Comparison of ENCODE assay signal across 14 cellular contexts in the genomic region with DNA sequence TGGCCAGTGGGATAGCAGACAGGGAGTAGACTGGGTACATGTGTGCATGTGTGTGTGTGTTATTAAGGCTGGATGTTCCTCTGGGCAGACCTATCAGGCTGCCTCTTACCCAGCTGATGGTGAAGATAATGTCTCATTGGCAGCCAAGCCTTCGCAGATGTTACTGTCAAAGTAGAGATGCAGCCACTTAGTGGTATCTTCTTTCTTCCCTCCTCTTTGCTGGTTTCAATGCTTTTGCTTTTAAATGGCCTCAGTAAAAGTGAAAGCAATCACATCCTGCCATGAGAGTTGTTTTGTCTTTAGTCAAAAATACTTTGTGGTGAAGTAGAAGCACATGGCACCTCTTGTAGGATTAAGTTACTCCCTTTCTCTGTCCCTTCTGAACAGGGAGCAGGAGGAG. TPM values are rescaled to one million over a fixed set of nuclear protein-coding genes. Genes with fewer than 3 reads are reported as not detected.
A peak's percentile ranks its signal among the peaks of the same experiment; 100 is the strongest.
DNase-seq lines count a peak whose midpoint lies in the region; ATAC-seq lines count a peak whose summit lies in the region.
"Had no signal": no experiment of that assay in that cellular context is flagged by ENCODE, and none has a peak within 500 bp of the region (broad histone marks: within the 10 kb centered on the region; RNA-seq: fewer than 3 reads in every experiment).

No MANE protein-coding gene starts in this region.

- H3K27me3 ChIP-seq in aorta (ENCODE audit: control insufficient read depth in 1 of 2, insufficient read depth in 2 of 2, low read length in 1 of 2), result no peaks in the 10 kb centered on the region
- H3K27me3 ChIP-seq: body of pancreas, sigmoid colon, SJCRH30, uterus had no signal

- no peaks in the 10 kb centered on the region for H3K9me3 ChIP-seq in aorta (ENCODE audit: control insufficient read depth, low read length)
- H3K9me3 ChIP-seq: body of pancreas, sigmoid colon, SJCRH30, uterus had no signal

- intact Hi-C loops in Right ventricle myocardium superior (cut with DNase I) (no loop called here), aorta (cut with DNase I) (no loop called here)

- no peaks in the 10 kb centered on the region for H3K36me3 ChIP-seq in aorta (ENCODE audit: control insufficient read depth in 1 of 2, insufficient read depth in 2 of 2, low read length in 1 of 2)
- H3K36me3 ChIP-seq: sigmoid colon, SJCRH30, uterus had no signal

- no peak for DNase-seq in activated CD4-positive, CD25-positive, alpha-beta regulatory T cell treated with anti-CD3 and anti-CD28 coated beads, Interleukin-2, amount 50 U/mL, for 72 hours
- DNase-seq in fibroblast of peridontal ligament (ENCODE audit: extremely low read depth) (peak; percentile 43), Right ventricle myocardium superior (no peak), NCI-H526 (lab: John Stamatoyannopoulos, UW) (no peak), aorta (no peak)
- DNase-seq: body of pancreas, DMS79, NCI-H446, sigmoid colon, SJCRH30, uterus had no signal

- H3K27ac ChIP-seq in aorta (ENCODE audit: low read depth in 1 of 2, low read length in 2 of 2), result no peak overlapping the region
- H3K27ac ChIP-seq: body of pancreas, sigmoid colon, SJCRH30, uterus had no signal

- no peaks in the 10 kb centered on the region for H3K4me1 ChIP-seq in aorta (ENCODE audit: control insufficient read depth in 1 of 2, insufficient read depth in 2 of 2, low read length in 2 of 2)
- H3K4me1 ChIP-seq: body of pancreas, sigmoid colon, SJCRH30, uterus had no signal

- peak; percentile 32 to 38 for ATAC-seq in activated CD4-positive, CD25-positive, alpha-beta regulatory T cell treated with anti-CD3 and anti-CD28 coated beads, Interleukin-2, amount 50 U/mL, for 24 hours
- ATAC-seq in GM19463 (IDR thresholded peaks at IDR 0.05; ENCODE audit: unreplicated experiment) (peak; percentile 51), HG03442 (IDR thresholded peaks at IDR 0.05; ENCODE audit: unreplicated experiment) (peak; percentile 66), Right ventricle myocardium superior (ENCODE audit: poor library complexity) (no peak), aorta (ENCODE audit: low FRiP score) (no peak)
- ATAC-seq: body of pancreas had no signal

- H3K4me3 ChIP-seq in aorta (ENCODE audit: low read length in 2 of 2), result no peak overlapping the region
- H3K4me3 ChIP-seq: body of pancreas, sigmoid colon, SJCRH30, uterus had no signal

- 90 to 97% methylated on average over 1 of the region's 1 CpG for WGBS in aorta, 2 donors

RNA-seq across cellular contexts. Expression of a gene that starts 57.5 kb away (rescaled TPM):
- total RNA-seq in Right ventricle myocardium superior (17.5 TPM), aorta (10 to 100 TPM in 1 of 2 donors, 1 to 10 TPM in 1; 8.0 to 15.2 TPM)
- polyA plus RNA-seq in aorta, result 1 to 10 TPM; 7.0 to 8.7 TPM

Comparison
In these comparisons a context has a peak if more than half of its experiments do, and no peak if none do; other contexts are left out.
1. ATAC-seq: peak in activated CD4-positive, CD25-positive, alpha-beta regulatory T cell treated with anti-CD3 and anti-CD28 coated beads, Interleukin-2, amount 50 U/mL, for 24 hours (2 of 2), GM19463 (single experiment) and HG03442 (single experiment); none in Right ventricle myocardium superior (single experiment) and aorta (single experiment).